ENCODE assay signal across 17 cellular contexts in the genomic region with DNA sequence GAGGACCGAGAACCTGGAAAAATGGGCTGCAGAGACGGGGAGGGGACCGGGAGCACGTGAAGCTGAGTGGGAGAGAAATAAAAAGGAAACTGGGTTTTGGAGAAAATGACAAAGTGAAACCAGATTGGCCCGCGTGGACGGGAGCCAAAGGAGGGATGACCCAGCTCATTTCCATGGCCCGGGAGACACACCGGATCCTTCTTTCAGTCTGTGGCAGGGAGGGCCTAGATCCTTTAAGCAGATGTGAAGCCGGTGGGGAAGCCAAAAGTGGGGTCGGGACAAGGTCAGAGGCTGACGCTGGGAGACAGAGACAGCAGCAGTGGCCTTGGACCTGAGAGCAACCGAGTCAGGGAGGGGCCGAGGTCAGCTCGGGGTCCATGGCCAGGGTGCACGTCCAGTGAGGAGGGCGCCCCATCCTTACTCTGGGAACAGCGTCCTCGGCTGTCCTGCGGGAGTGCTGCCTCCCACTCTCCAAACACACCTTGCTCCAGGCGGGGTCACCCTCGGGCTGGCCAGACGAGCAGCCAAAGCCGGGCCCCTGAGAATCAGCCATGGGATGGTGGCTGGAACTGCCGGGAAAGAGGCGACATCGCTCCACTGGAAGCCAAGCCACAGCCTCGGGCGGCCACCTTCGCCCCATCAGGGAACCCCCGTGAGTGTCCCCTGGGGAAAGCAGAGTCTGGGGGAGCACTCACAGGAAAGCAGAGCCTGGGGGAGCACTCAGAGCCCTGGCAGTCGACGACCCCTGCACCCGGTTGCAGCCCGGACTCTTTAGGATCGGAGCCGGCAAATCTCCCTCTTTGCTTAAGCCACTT. TPM values are rescaled to one million over a fixed set of nuclear protein-coding genes. Genes with fewer than 3 reads are reported as not detected.
DNase-seq lines count a peak whose midpoint lies in the region; ATAC-seq and TF ChIP-seq lines count a peak whose summit lies in the region.
"Had no signal": no experiment of that assay in that cellular context is flagged by ENCODE, and none has a peak within 500 bp of the region (broad histone marks: within the 10 kb centered on the region; RNA-seq: fewer than 3 reads in every experiment).

No MANE protein-coding gene starts in this region.

- H3K36me3 ChIP-seq in gastroesophageal sphincter (no peaks in the 10 kb centered on the region), skeletal muscle tissue (ENCODE audit: control insufficient read depth in 3 of 3, insufficient read depth in 3 of 3, low read length in 3 of 3) (no peaks in the 10 kb centered on the region)
- H3K36me3 ChIP-seq: esophagus muscularis mucosa had no signal

- 37 to 38% methylated on average over 4 to 13 of the region's 37 CpGs for WGBS in gastroesophageal sphincter (ENCODE audit: low coverage in 1 of 2), 2 donors

- H3K27me3 ChIP-seq in gastroesophageal sphincter (peaks cover 30% of the 10 kb centered on the region), skeletal muscle tissue (ENCODE audit: control insufficient read depth in 3 of 3, insufficient read depth in 3 of 3, low read length in 3 of 3) (no peaks in the 10 kb centered on the region)

- peak; percentile 57 for DNase-seq in Daoy (ENCODE audit: low read depth)
- DNase-seq in RPMI8226 = peak; percentile 54
- DNase-seq in COR-L47 (lab: John Stamatoyannopoulos, UW) = no peak
- no peak for DNase-seq in activated effector memory CD4-positive, alpha-beta T cell treated with Interleukin-2 at 50 U/mL for 16 hours
- DNase-seq in T-helper 2 cell = no peak
- DNase-seq: activated T-cell treated with anti-CD3 and anti-CD28 coated beads, Interleukin-2, amount 50 U/mL, for 4 hours; DND-41; NCI-H1694; NCI-H524 had no signal

- H3K27ac ChIP-seq in gastroesophageal sphincter = peak overlapping the region in 1 of 4 donors; percentile 19
- peak overlapping the region; percentile 64 for H3K27ac ChIP-seq in skeletal muscle tissue (ENCODE audit: low read depth, low read length)
- H3K27ac ChIP-seq: C4-2B had no signal

- TF ChIP-seq EP300 in gastroesophageal sphincter (IDR thresholded peaks at IDR 0.05) = no peak

- TF ChIP-seq POLR2A in gastroesophageal sphincter (IDR thresholded peaks at IDR 0.05) = no peak

- peak overlapping the region in 2 of 3 donors; percentile 59 to 81 for H3K9ac ChIP-seq in skeletal muscle tissue (ENCODE audit: low read depth in 1 of 3, low read length in 3 of 3)

- H3K4me3 ChIP-seq in gastroesophageal sphincter (peak overlapping the region in 1 of 2 donors; percentile 8), skeletal muscle tissue (ENCODE audit: low read length in 3 of 3) (peak overlapping the region; percentile 54 to 61 (median 60))
- H3K4me3 ChIP-seq: esophagus muscularis mucosa had no signal

- ATAC-seq in gastroesophageal sphincter = peak; percentile 20
- ATAC-seq in HG02642 (IDR thresholded peaks at IDR 0.05; ENCODE audit: poor library complexity, unreplicated experiment) = no peak
- ATAC-seq: activated T-cell treated with anti-CD3 and anti-CD28 coated beads, Interleukin-2, amount 50 U/mL, for 4 hours had no signal

- H3K4me1 ChIP-seq in gastroesophageal sphincter = peaks cover 0 to 13% (median 0%) of the 10 kb centered on the region in 3 donors
- peaks cover 4 to 27% (median 21%) of the 10 kb centered on the region in 3 donors for H3K4me1 ChIP-seq in skeletal muscle tissue (ENCODE audit: control insufficient read depth in 3 of 3, insufficient read depth in 3 of 3, low read length in 3 of 3)

- TF ChIP-seq CTCF in gastroesophageal sphincter (IDR thresholded peaks at IDR 0.05) = no peak

- H3K9me3 ChIP-seq in gastroesophageal sphincter = no peaks in the 10 kb centered on the region
- no peaks in the 10 kb centered on the region for H3K9me3 ChIP-seq in skeletal muscle tissue (ENCODE audit: control insufficient read depth in 3 of 3, low read length in 3 of 3)
- H3K9me3 ChIP-seq: esophagus muscularis mucosa had no signal

RNA-seq across cellular contexts. Expression of a gene that starts 17.3 kb away (rescaled TPM):
- not detected in 2 replicates for total RNA-seq in Daoy (2014; rRNA removed; shearing (Covaris generic))
- not detected for total RNA-seq in gastroesophageal sphincter
- total RNA-seq in skeletal muscle tissue = not detected
- total RNA-seq: dermis microvascular lymphatic vessel endothelial cell; esophagus muscularis mucosa; omental fat pad; T-helper 1 cell treated with Interleukin-12 subunit alpha and Interleukin-12 subunit beta and Interleukin-4 antibody, amounts not matched to agents 30 ng/mL and 1 ng/mL, for 36 hours had no signal

RNA-seq across cellular contexts. Expression of a gene that starts 32.2 kb away (rescaled TPM):
- total RNA-seq in Daoy (2014; rRNA removed; shearing (Covaris generic)) = 16.1 and 16.7 TPM in 2 replicates
- total RNA-seq in gastroesophageal sphincter = 10 to 100 TPM; 17.1 to 33.1 (median 24.2) TPM
- 28.2 TPM for total RNA-seq in skeletal muscle tissue

RNA-seq across cellular contexts. Expression of a gene that starts 49.8 kb away (rescaled TPM):
- total RNA-seq in Daoy (2014; rRNA removed; shearing (Covaris generic)) = 24.9 and 31.6 TPM in 2 replicates
- total RNA-seq in gastroesophageal sphincter = 10 to 100 TPM in 1 of 4 donors, 1 to 10 TPM in 3; 3.1 to 10.4 (median 6.0) TPM
- 3.1 TPM for total RNA-seq in skeletal muscle tissue

Comparison
In these comparisons a context has a peak if more than half of its experiments do, and no peak if none do; other contexts are left out.
1. DNase-seq: peak in Daoy (single experiment) and RPMI8226 (single experiment); none in COR-L47 (single experiment), activated effector memory CD4-positive, alpha-beta T cell treated with Interleukin-2 at 50 U/mL for 16 hours (single experiment) and T-helper 2 cell (0 of 5).